In the genomic region with DNA sequence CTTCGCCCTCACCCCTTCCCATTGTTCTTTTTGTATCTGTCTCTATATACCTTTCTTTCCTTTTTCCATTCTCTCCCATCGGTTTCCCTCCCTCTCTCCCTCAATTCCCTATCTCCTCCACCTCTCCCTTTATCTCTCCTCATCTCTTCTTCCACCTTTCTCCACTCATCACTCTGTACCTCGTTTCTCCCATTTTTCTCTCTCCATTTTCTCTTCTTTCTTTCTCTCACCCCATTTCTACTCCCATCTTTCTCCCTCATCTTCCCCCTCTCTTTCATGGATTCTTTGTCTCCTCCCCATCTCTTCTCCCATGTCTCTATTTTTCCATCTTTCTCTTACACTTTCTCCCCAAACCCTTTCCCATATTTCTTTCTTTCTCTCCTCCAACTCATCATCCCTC, we compare ENCODE assay signal across 8 cellular contexts.
"Had no signal": no experiment of that assay in that cellular context is flagged by ENCODE, and none has a peak within 500 bp of the region (broad histone marks: within the 10 kb centered on the region; RNA-seq: fewer than 3 reads in every experiment).

No MANE protein-coding gene starts in this region.

- DNase-seq: H9, KBM-7 had no signal

- H3K4me2 ChIP-seq: GM23338, KMS-11 had no signal

- H3K4me3 ChIP-seq: GM23338 had no signal

- H3K9me3 Mint-ChIP-seq: GM23338, H9 had no signal

- H3K27ac Mint-ChIP-seq: GM23338, H9, IgD-negative memory B cell had no signal

- H3K4me1 Mint-ChIP-seq: H9, IgD-negative memory B cell had no signal

- H3K9ac ChIP-seq: KMS-11 had no signal

- H2AFZ ChIP-seq: GM23338 had no signal

- H3K36me3 Mint-ChIP-seq: IgD-negative memory B cell had no signal

- H3K4me3 Mint-ChIP-seq: GM23338, H9, IgD-negative memory B cell had no signal

- H3K27ac ChIP-seq: HL-60, KMS-11 had no signal

- ATAC-seq: GM23338, HCT116, HepG2 had no signal

- H3K27me3 Mint-ChIP-seq: IgD-negative memory B cell had no signal
